In the genomic region with DNA sequence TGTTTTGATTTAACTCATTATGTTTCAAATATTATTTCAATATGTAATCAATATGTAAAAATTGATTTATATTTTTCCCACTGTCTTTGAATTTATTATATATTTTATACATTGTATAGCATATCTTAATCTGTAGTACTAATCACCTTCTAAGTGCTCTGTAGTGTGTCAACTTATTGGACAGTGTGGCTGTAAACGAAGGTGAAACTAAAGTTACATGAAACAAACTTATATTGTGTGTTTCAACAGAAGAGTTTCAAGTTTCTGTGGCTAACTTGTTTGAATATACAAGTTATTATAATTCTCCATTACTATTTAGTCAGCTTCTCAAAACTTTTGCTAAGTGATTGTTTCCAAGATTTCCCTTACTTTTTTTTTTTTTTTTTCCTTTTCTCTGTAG, we compare ENCODE assay signal across 24 cellular contexts.
DNase-seq lines count a peak whose midpoint lies in the region; ATAC-seq and TF ChIP-seq lines count a peak whose summit lies in the region.
"Had no signal": no experiment of that assay in that cellular context is flagged by ENCODE, and none has a peak within 500 bp of the region (broad histone marks: within the 10 kb centered on the region; RNA-seq: fewer than 3 reads in every experiment).

No MANE protein-coding gene starts in this region.

- TF ChIP-seq CTCF in lower lobe of right lung (IDR thresholded peaks at IDR 0.05) = no peak

- no peak overlapping the region for H3K27ac ChIP-seq in lower lobe of right lung
- H3K27ac ChIP-seq: BLaER1, PC-9, RWPE1, SK-N-MC had no signal

- H3K36me3 ChIP-seq in lower lobe of right lung = no peaks in the 10 kb centered on the region

- no peak overlapping the region for H3K4me3 ChIP-seq in lower lobe of right lung
- H3K4me3 ChIP-seq: BLaER1, PC-9, SK-N-MC had no signal

- H3K27me3 Mint-ChIP-seq in activated naive CD8-positive, alpha-beta T cell = no peaks in the 10 kb centered on the region
- H3K27me3 Mint-ChIP-seq in immature natural killer cell (ENCODE audit: low read depth in 3 of 3) = peaks cover 0 to 2% (median 0%) of the 10 kb centered on the region in 3 donors
- H3K27me3 Mint-ChIP-seq in stimulated activated naive CD8-positive, alpha-beta T cell treated with anti-CD3 and anti-CD28 coated beads, Interleukin-15, amount 100 ng/mL, for 72 hours = no peaks in the 10 kb centered on the region
- H3K27me3 Mint-ChIP-seq: CD4-positive, alpha-beta T cell had no signal

- intact Hi-C loops in lower lobe of right lung (cut with DNase I) = no loop called here

- H3K4me3 Mint-ChIP-seq in activated naive CD8-positive, alpha-beta T cell = no peak overlapping the region
- H3K4me3 Mint-ChIP-seq in immature natural killer cell = peak overlapping the region in 1 of 5 donors; percentile 10
- H3K4me3 Mint-ChIP-seq in stimulated activated naive CD8-positive, alpha-beta T cell treated with anti-CD3 and anti-CD28 coated beads, Interleukin-15, amount 100 ng/mL, for 72 hours = peak overlapping the region in 1 of 2 donors; percentile 33
- H3K4me3 Mint-ChIP-seq: CD4-positive, alpha-beta T cell; H9; HFFc6 had no signal

- H3K27me3 ChIP-seq in lower lobe of right lung (ENCODE audit: low read depth) = no peaks in the 10 kb centered on the region
- H3K27me3 ChIP-seq: BLaER1 had no signal

- peak overlapping the region; percentile 83 for H3K27ac Mint-ChIP-seq in activated naive CD8-positive, alpha-beta T cell
- peak overlapping the region; percentile 64 to 78 (median 74) for H3K27ac Mint-ChIP-seq in immature natural killer cell
- H3K27ac Mint-ChIP-seq in stimulated activated naive CD8-positive, alpha-beta T cell treated with anti-CD3 and anti-CD28 coated beads, Interleukin-15, amount 100 ng/mL, for 72 hours = peak overlapping the region in 1 of 2 donors; percentile 57
- H3K27ac Mint-ChIP-seq: CD4-positive, alpha-beta T cell; H9; HFFc6 had no signal

- peak; percentile 41 for ATAC-seq in HG02981 (IDR thresholded peaks at IDR 0.05; ENCODE audit: unreplicated experiment)
- ATAC-seq in stimulated activated naive CD8-positive, alpha-beta T cell treated with anti-CD3 and anti-CD28 coated beads, Interleukin-15, amount 100 ng/mL, for 72 hours = peak; percentile 35
- ATAC-seq in lower lobe of right lung = no peak

- DNase-seq in immature natural killer cell (no peak), lower lobe of right lung (no peak), A172 (ENCODE audit: low spot score) (no peak), iPS-NIHi7 (ENCODE audit: extremely low spot score) (no peak)
- no peak for DNase-seq in stimulated activated naive CD8-positive, alpha-beta T cell treated with anti-CD3 and anti-CD28 coated beads, Interleukin-15, amount 100 ng/mL, for 72 hours
- DNase-seq: ACHN; CD4-positive, alpha-beta T cell; COR-L47; DMS79; H9; HFFc6; Kasumi-1; NCI-H1092; NCI-H1436; NCI-H1930; NCI-H2227 treated with DMSO at 0.1 percent for 48 hours; NCI-H510A; PC-9; SHP77 treated with DMSO at 0.1 percent for 48 hours had no signal

- peaks cover 3% of the 10 kb centered on the region for H3K9me3 Mint-ChIP-seq in activated naive CD8-positive, alpha-beta T cell (ENCODE audit: low read depth)
- no peaks in the 10 kb centered on the region for H3K9me3 Mint-ChIP-seq in immature natural killer cell
- peaks cover 15 to 17% of the 10 kb centered on the region in 2 donors for H3K9me3 Mint-ChIP-seq in stimulated activated naive CD8-positive, alpha-beta T cell treated with anti-CD3 and anti-CD28 coated beads, Interleukin-15, amount 100 ng/mL, for 72 hours
- H3K9me3 Mint-ChIP-seq: H9, HFFc6 had no signal

- peaks cover 22% of the 10 kb centered on the region for H3K36me3 Mint-ChIP-seq in activated naive CD8-positive, alpha-beta T cell
- H3K36me3 Mint-ChIP-seq in immature natural killer cell = peaks cover 3 to 23% (median 19%) of the 10 kb centered on the region in 3 donors

- no peaks in the 10 kb centered on the region for H3K9me3 ChIP-seq in lower lobe of right lung
- H3K9me3 ChIP-seq: BLaER1 had no signal

- peaks cover 29% of the 10 kb centered on the region for H3K4me1 ChIP-seq in lower lobe of right lung

- H3K4me1 Mint-ChIP-seq in activated naive CD8-positive, alpha-beta T cell (ENCODE audit: low read depth) = peaks cover 85% of the 10 kb centered on the region
- H3K4me1 Mint-ChIP-seq in immature natural killer cell = peaks cover 85 to 87% of the 10 kb centered on the region in 2 donors
- H3K4me1 Mint-ChIP-seq in stimulated activated naive CD8-positive, alpha-beta T cell treated with anti-CD3 and anti-CD28 coated beads, Interleukin-15, amount 100 ng/mL, for 72 hours = peaks cover 94% of the 10 kb centered on the region

Comparison
In these comparisons a context has a peak if more than half of its experiments do, and no peak if none do; other contexts are left out.
1. ATAC-seq: peak in HG02981 (single experiment) and stimulated activated naive CD8-positive, alpha-beta T cell treated with anti-CD3 and anti-CD28 coated beads, Interleukin-15, amount 100 ng/mL, for 72 hours (single experiment); none in lower lobe of right lung (0 of 2).